8 cellular contexts compared by ENCODE assay signal in the genomic region with DNA sequence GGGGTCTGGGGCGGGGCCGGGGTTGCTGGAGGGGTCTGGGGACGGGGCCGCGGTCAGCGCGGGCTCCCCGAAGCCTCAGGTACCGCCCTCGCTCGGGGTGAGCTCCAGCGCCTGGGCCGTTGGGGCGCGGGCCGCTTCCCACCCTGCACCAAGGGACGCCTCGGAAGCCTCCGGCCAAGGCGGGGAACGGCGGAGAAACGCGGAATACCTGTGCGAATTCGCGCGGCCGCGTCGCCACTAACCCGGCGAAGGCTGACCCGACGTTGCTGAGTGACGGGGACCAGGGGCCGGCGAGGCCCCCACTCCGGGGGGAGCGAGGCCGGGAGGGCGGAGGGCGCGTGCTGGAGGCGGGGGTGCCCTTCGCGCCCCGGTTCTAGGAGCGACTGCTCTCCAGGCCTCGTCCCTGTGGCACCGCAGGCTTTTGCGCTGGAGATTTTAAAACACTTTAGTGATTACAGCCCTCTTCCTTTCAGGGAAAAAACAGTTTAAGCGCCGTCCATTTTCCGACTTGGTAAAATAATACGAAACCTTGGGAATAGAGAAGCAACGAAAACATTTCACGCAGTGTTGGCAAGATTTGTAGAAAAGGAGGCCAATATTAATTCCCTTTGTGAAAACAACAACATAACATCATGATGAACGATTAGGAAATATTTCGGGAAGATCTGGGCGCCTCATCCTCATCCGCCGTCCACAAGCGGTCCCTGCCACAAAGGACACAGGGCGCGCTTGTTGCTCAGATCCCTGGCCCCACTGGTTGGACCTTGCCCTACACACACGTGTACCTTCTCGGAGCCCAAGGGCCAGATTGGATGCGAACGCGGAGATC. TPM values are rescaled to one million over a fixed set of nuclear protein-coding genes. Genes with fewer than 3 reads are reported as not detected.
DNase-seq lines count a peak whose midpoint lies in the region; ATAC-seq and TF ChIP-seq lines count a peak whose summit lies in the region.

No MANE protein-coding gene starts in this region.

- no peak for TF ChIP-seq POLR2A in gastrocnemius medialis (IDR thresholded peaks at IDR 0.05)

- peaks cover 4% of the 10 kb centered on the region for H3K36me3 Mint-ChIP-seq in activated naive CD4-positive, alpha-beta T cell treated with anti-CD3 and anti-CD28 coated beads, Interleukin-2, amount 10 ng/mL, durations not matched to agents 7 days and 5 days
- no peaks in the 10 kb centered on the region for H3K36me3 Mint-ChIP-seq in activated CD4-positive, alpha-beta memory T cell treated with anti-CD3 and anti-CD28 coated beads for 36 hours

- TF ChIP-seq CTCF in left ventricle myocardium inferior (IDR thresholded peaks at IDR 0.05; ENCODE audit: borderline replicate concordance) = no peak
- no peak for TF ChIP-seq CTCF in gastrocnemius medialis (IDR thresholded peaks at IDR 0.05 in 4 of 5, conservative IDR thresholded peaks at IDR 0.05 in 1 of 5)

- in situ Hi-C loops in gastrocnemius medialis (cut with MboI; ENCODE audit: low sequenced_read_pairs in 4 of 4) = no loop called here

- H3K9me3 ChIP-seq in left ventricle myocardium inferior (replicated peaks) = no peaks in the 10 kb centered on the region
- H3K9me3 ChIP-seq in gastrocnemius medialis = no peaks in the 10 kb centered on the region

- peak; percentile 27 for DNase-seq in activated naive CD4-positive, alpha-beta T cell treated with anti-CD3 and anti-CD28 coated beads, Interleukin-2, amount 10 ng/mL, durations not matched to agents 7 days and 5 days
- no peak for DNase-seq in activated naive CD4-positive, alpha-beta T cell treated with Interleukin-2 at 50 U/mL for 16 hours
- no peak for DNase-seq in activated CD4-positive, alpha-beta memory T cell treated with anti-CD3 and anti-CD28 coated beads for 36 hours
- DNase-seq in left ventricle myocardium inferior = no peak
- no peak for DNase-seq in gastrocnemius medialis
- DNase-seq in activated effector memory CD4-positive, alpha-beta T cell treated with Interleukin-2 at 50 U/mL for 16 hours = no peak

- H3K4me1 ChIP-seq in left ventricle myocardium inferior (peaks cover 31% of the 10 kb centered on the region), gastrocnemius medialis (peaks cover 8 to 11% of the 10 kb centered on the region in 2 donors)

- H3K27ac Mint-ChIP-seq in activated naive CD4-positive, alpha-beta T cell treated with anti-CD3 and anti-CD28 coated beads, Interleukin-2, amount 10 ng/mL, durations not matched to agents 7 days and 5 days = no peak overlapping the region
- no peak overlapping the region for H3K27ac Mint-ChIP-seq in activated CD4-positive, alpha-beta memory T cell treated with anti-CD3 and anti-CD28 coated beads for 36 hours

- intact Hi-C loops in activated CD4-positive, alpha-beta memory T cell treated with anti-CD3 and anti-CD28 coated beads for 36 hours (cut with micrococcal nuclease) = no loop called here
- intact Hi-C loops in left ventricle myocardium inferior (cut with micrococcal nuclease) = no loop called here
- intact Hi-C loops in gastrocnemius medialis (cut with DNase I; ENCODE audit: low total_unique reads) = no loop called here

- H3K4me3 Mint-ChIP-seq in activated naive CD4-positive, alpha-beta T cell treated with anti-CD3 and anti-CD28 coated beads, Interleukin-2, amount 10 ng/mL, durations not matched to agents 7 days and 5 days = peak overlapping the region; percentile 30
- peak overlapping the region; percentile 11 for H3K4me3 Mint-ChIP-seq in activated CD4-positive, alpha-beta memory T cell treated with anti-CD3 and anti-CD28 coated beads for 36 hours

- peaks cover 92% of the 10 kb centered on the region for H3K27me3 Mint-ChIP-seq in activated naive CD4-positive, alpha-beta T cell treated with anti-CD3 and anti-CD28 coated beads, Interleukin-2, amount 10 ng/mL, durations not matched to agents 7 days and 5 days
- peaks cover 62% of the 10 kb centered on the region for H3K27me3 Mint-ChIP-seq in activated CD4-positive, alpha-beta memory T cell treated with anti-CD3 and anti-CD28 coated beads for 36 hours

- H3K36me3 ChIP-seq in left ventricle myocardium inferior = no peaks in the 10 kb centered on the region
- no peaks in the 10 kb centered on the region for H3K36me3 ChIP-seq in gastrocnemius medialis

- H3K27me3 ChIP-seq in left ventricle myocardium inferior (ENCODE audit: low read depth) (peaks cover 100% of the 10 kb centered on the region), gastrocnemius medialis (peaks cover 54 to 77% (median 62%) of the 10 kb centered on the region in 3 donors)

- H3K27ac ChIP-seq in left ventricle myocardium inferior (replicated peaks) = no peak overlapping the region
- no peak overlapping the region for H3K27ac ChIP-seq in gastrocnemius medialis

- peak overlapping the region; percentile 63 for H3K4me3 ChIP-seq in left ventricle myocardium inferior
- H3K4me3 ChIP-seq in gastrocnemius medialis = peak overlapping the region; percentile 40 to 50 (median 45)

- ATAC-seq in gastrocnemius medialis (no peak), GM21825 (IDR thresholded peaks at IDR 0.05; ENCODE audit: unreplicated experiment) (no peak), HG03045 (IDR thresholded peaks at IDR 0.05; ENCODE audit: unreplicated experiment) (no peak)

- CTCF ChIA-PET in activated naive CD4-positive, alpha-beta T cell treated with anti-CD3 and anti-CD28 coated beads, Interleukin-2, amount 10 ng/mL, durations not matched to agents 7 days and 5 days (lab: Charles Lee) = no interaction called here
- CTCF ChIA-PET in activated CD4-positive, alpha-beta memory T cell treated with anti-CD3 and anti-CD28 coated beads for 36 hours (lab: Charles Lee) = no interaction called here

- POLR2A ChIA-PET in activated CD4-positive, alpha-beta memory T cell treated with anti-CD3 and anti-CD28 coated beads for 36 hours (lab: Charles Lee) = no interaction called here

- no peaks in the 10 kb centered on the region for H3K9me3 Mint-ChIP-seq in activated naive CD4-positive, alpha-beta T cell treated with anti-CD3 and anti-CD28 coated beads, Interleukin-2, amount 10 ng/mL, durations not matched to agents 7 days and 5 days
- H3K9me3 Mint-ChIP-seq in activated CD4-positive, alpha-beta memory T cell treated with anti-CD3 and anti-CD28 coated beads for 36 hours = peaks cover 2% of the 10 kb centered on the region

- peaks cover 31% of the 10 kb centered on the region for H3K4me1 Mint-ChIP-seq in activated naive CD4-positive, alpha-beta T cell treated with anti-CD3 and anti-CD28 coated beads, Interleukin-2, amount 10 ng/mL, durations not matched to agents 7 days and 5 days
- H3K4me1 Mint-ChIP-seq in activated CD4-positive, alpha-beta memory T cell treated with anti-CD3 and anti-CD28 coated beads for 36 hours (ENCODE audit: low read depth) = peaks cover 4% of the 10 kb centered on the region

RNA-seq across cellular contexts. Expression of gene GNG4, which starts 1.0 kb away (rescaled TPM):
- total RNA-seq in activated CD4-positive, alpha-beta memory T cell treated with anti-CD3 and anti-CD28 coated beads for 36 hours = 1 to 10 TPM in 1 of 2 experiments, under 1 TPM in 1; 0.88 to 1.8 TPM
- total RNA-seq in left ventricle myocardium inferior (0.11 TPM), gastrocnemius medialis (not detected)
